In genomic region chr4:70842761-70843435, GRCh38 we compare ENCODE assay signal across 13 cellular contexts. TPM values are rescaled to one million over a fixed set of nuclear protein-coding genes. Genes with fewer than 3 reads are reported as not detected.
DNase-seq lines count a peak whose midpoint lies in the region; ATAC-seq, FAIRE-seq and TF ChIP-seq lines count a peak whose summit lies in the region.
"Had no signal": no experiment of that assay in that cellular context is flagged by ENCODE, and none has a peak within 500 bp of the region (broad histone marks: within the 10 kb centered on the region; RNA-seq: fewer than 3 reads in every experiment).

No MANE protein-coding gene starts in this region.

- no peaks in the 10 kb centered on the region for H3K27me3 Mint-ChIP-seq in activated naive CD8-positive, alpha-beta T cell
- H3K27me3 Mint-ChIP-seq in CD4-positive, alpha-beta memory T cell, result no peaks in the 10 kb centered on the region

- peak; percentile 43 for DNase-seq in GM10266 (ENCODE audit: extremely low spot score)
- no peak for DNase-seq in GM19239 (ENCODE audit: insufficient read length, low spot score)
- no peak for DNase-seq in NK-92 (lab: John Stamatoyannopoulos, UW; ENCODE audit: unreplicated experiment)
- DNase-seq in hypothalamus (lab: John Stamatoyannopoulos, UW), result no peak
- DNase-seq in CD4-positive, alpha-beta memory T cell, result no peak
- DNase-seq in tibial artery, result no peak
- DNase-seq: H7, immature natural killer cell, NCI-H1417 treated with DMSO at 0.1 percent for 48 hours had no signal

- no peaks in the 10 kb centered on the region for H3K27me3 ChIP-seq in CD4-positive, alpha-beta memory T cell (ENCODE audit: insufficient read depth, low read length)
- H3K27me3 ChIP-seq in tibial artery, result no peaks in the 10 kb centered on the region
- H3K27me3 ChIP-seq: BLaER1 treated with 17β-estradiol and CSF1 and Interleukin-3, amounts not matched to agents 10 nM and 100 nM had no signal

- ATAC-seq in HG03039 (IDR thresholded peaks at IDR 0.05; ENCODE audit: unreplicated experiment), result peak; percentile 26
- ATAC-seq: Panc1 had no signal

- CTCF ChIA-PET in CD4-positive, alpha-beta memory T cell (lab: Charles Lee; ENCODE audit: partially characterized antibody), result interaction anchor here (1.4 kb wide), 1 partner anchor 59 kb away, joined by 4 read pairs; the partner anchor contains the start of gene MOB1B

- peak; percentile 79 for FAIRE-seq in GM19239 (lab: Jason Lieb, UNC)

- no peak overlapping the region for H3K4me3 Mint-ChIP-seq in activated naive CD8-positive, alpha-beta T cell
- no peak overlapping the region for H3K4me3 Mint-ChIP-seq in CD4-positive, alpha-beta memory T cell
- H3K4me3 Mint-ChIP-seq: immature natural killer cell had no signal

- H3K36me3 Mint-ChIP-seq in activated naive CD8-positive, alpha-beta T cell, result peaks cover 2% of the 10 kb centered on the region
- peaks cover 0 to 8% of the 10 kb centered on the region in 2 donors for H3K36me3 Mint-ChIP-seq in CD4-positive, alpha-beta memory T cell
- H3K36me3 Mint-ChIP-seq: immature natural killer cell had no signal

- H3K36me3 ChIP-seq in CD4-positive, alpha-beta memory T cell (ENCODE audit: insufficient read depth, low read length), result no peaks in the 10 kb centered on the region
- H3K36me3 ChIP-seq in tibial artery, result peaks cover 0 to 3% (median 0%) of the 10 kb centered on the region in 3 donors
- H3K36me3 ChIP-seq: BLaER1 treated with 17β-estradiol and CSF1 and Interleukin-3, amounts not matched to agents 10 nM and 100 nM had no signal

- no peaks in the 10 kb centered on the region for H3K9me3 ChIP-seq in CD4-positive, alpha-beta memory T cell (ENCODE audit: control insufficient read depth in 1 of 2, low read length in 2 of 2)
- H3K9me3 ChIP-seq in tibial artery, result no peaks in the 10 kb centered on the region
- H3K9me3 ChIP-seq: BLaER1 treated with 17β-estradiol and CSF1 and Interleukin-3, amounts not matched to agents 10 nM and 100 nM had no signal

- peaks cover 19% of the 10 kb centered on the region for H3K4me1 Mint-ChIP-seq in activated naive CD8-positive, alpha-beta T cell (ENCODE audit: low read depth)
- H3K4me1 Mint-ChIP-seq in CD4-positive, alpha-beta memory T cell, result peaks cover 4 to 19% (median 8%) of the 10 kb centered on the region in 4 donors

- H3K4me3 ChIP-seq in CD4-positive, alpha-beta memory T cell (ENCODE audit: low read length in 2 of 2), result no peak overlapping the region
- no peak overlapping the region for H3K4me3 ChIP-seq in tibial artery
- H3K4me3 ChIP-seq: BLaER1 treated with 17β-estradiol and CSF1 and Interleukin-3, amounts not matched to agents 10 nM and 100 nM had no signal

- peaks cover 8% of the 10 kb centered on the region for H3K4me1 ChIP-seq in CD4-positive, alpha-beta memory T cell (ENCODE audit: insufficient read depth, low read length)
- H3K4me1 ChIP-seq in tibial artery, result peaks cover 0 to 7% (median 6%) of the 10 kb centered on the region in 4 donors

- no peak overlapping the region for H3K27ac ChIP-seq in CD4-positive, alpha-beta memory T cell (ENCODE audit: low read depth, low read length)
- H3K27ac ChIP-seq in tibial artery, result no peak overlapping the region
- H3K27ac ChIP-seq: BLaER1 treated with 17β-estradiol and CSF1 and Interleukin-3, amounts not matched to agents 10 nM and 100 nM had no signal

- POLR2A ChIA-PET in CD4-positive, alpha-beta memory T cell (lab: Charles Lee; ENCODE audit: partially characterized antibody), result interaction anchor here (0.9 kb wide), 1 partner anchor 59 kb away, joined by 4 read pairs; the partner anchor contains the start of gene MOB1B

- no peaks in the 10 kb centered on the region for H3K9me3 Mint-ChIP-seq in activated naive CD8-positive, alpha-beta T cell (ENCODE audit: low read depth)
- no peaks in the 10 kb centered on the region for H3K9me3 Mint-ChIP-seq in CD4-positive, alpha-beta memory T cell
- H3K9me3 Mint-ChIP-seq: immature natural killer cell had no signal

- H3K27ac Mint-ChIP-seq in activated naive CD8-positive, alpha-beta T cell, result peak overlapping the region; percentile 46
- peak overlapping the region in 2 of 7 donors; percentile 36 to 95 for H3K27ac Mint-ChIP-seq in CD4-positive, alpha-beta memory T cell

- TF ChIP-seq CTCF in GM10266 (IDR thresholded peaks at IDR 0.05; ENCODE audit: control insufficient read depth, insufficient read depth, low read depth, missing control alignments) (no peak), tibial artery (IDR thresholded peaks at IDR 0.05) (no peak)

- intact Hi-C loops in CD4-positive, alpha-beta memory T cell (cut with micrococcal nuclease), result no loop called here
- intact Hi-C loops in tibial artery (cut with DNase I; ENCODE audit: low total_unique reads), result loop anchor here (5.0 kb wide), 2 partner anchors 149 to 156 kb away; partner anchors contain the start of genes DCK and UTP3

RNA-seq across cellular contexts. Expression of gene GRSF1, which starts 3.2 kb away (rescaled TPM):
- total RNA-seq in CD4-positive, alpha-beta memory T cell, result 10 to 100 TPM; 47.0 to 54.3 TPM
- polyA plus RNA-seq in CD4-positive, alpha-beta memory T cell, result 10 to 100 TPM; 74.3 to 96.0 TPM

RNA-seq across cellular contexts. Expression of gene MOB1B, which starts 59.3 kb away (rescaled TPM):
- total RNA-seq in CD4-positive, alpha-beta memory T cell, result 10 to 100 TPM; 10.2 to 10.8 TPM
- polyA plus RNA-seq in CD4-positive, alpha-beta memory T cell, result 1 to 10 TPM in 1 of 2 donors, under 1 TPM in 1; 0.58 to 1.7 TPM
